Comparison of ENCODE assay signal across 1 cellular context in genomic region chr1:241532864-241533263, GRCh38.
TF ChIP-seq lines count a peak whose summit lies in the region.

No MANE protein-coding gene starts in this region.

TF ChIP-seq in GM23338, 12 proteins besides CTCF, POLR2A, EP300 and RAD21 (continued from another document):
- TF ChIP-seq, protein P1, sequence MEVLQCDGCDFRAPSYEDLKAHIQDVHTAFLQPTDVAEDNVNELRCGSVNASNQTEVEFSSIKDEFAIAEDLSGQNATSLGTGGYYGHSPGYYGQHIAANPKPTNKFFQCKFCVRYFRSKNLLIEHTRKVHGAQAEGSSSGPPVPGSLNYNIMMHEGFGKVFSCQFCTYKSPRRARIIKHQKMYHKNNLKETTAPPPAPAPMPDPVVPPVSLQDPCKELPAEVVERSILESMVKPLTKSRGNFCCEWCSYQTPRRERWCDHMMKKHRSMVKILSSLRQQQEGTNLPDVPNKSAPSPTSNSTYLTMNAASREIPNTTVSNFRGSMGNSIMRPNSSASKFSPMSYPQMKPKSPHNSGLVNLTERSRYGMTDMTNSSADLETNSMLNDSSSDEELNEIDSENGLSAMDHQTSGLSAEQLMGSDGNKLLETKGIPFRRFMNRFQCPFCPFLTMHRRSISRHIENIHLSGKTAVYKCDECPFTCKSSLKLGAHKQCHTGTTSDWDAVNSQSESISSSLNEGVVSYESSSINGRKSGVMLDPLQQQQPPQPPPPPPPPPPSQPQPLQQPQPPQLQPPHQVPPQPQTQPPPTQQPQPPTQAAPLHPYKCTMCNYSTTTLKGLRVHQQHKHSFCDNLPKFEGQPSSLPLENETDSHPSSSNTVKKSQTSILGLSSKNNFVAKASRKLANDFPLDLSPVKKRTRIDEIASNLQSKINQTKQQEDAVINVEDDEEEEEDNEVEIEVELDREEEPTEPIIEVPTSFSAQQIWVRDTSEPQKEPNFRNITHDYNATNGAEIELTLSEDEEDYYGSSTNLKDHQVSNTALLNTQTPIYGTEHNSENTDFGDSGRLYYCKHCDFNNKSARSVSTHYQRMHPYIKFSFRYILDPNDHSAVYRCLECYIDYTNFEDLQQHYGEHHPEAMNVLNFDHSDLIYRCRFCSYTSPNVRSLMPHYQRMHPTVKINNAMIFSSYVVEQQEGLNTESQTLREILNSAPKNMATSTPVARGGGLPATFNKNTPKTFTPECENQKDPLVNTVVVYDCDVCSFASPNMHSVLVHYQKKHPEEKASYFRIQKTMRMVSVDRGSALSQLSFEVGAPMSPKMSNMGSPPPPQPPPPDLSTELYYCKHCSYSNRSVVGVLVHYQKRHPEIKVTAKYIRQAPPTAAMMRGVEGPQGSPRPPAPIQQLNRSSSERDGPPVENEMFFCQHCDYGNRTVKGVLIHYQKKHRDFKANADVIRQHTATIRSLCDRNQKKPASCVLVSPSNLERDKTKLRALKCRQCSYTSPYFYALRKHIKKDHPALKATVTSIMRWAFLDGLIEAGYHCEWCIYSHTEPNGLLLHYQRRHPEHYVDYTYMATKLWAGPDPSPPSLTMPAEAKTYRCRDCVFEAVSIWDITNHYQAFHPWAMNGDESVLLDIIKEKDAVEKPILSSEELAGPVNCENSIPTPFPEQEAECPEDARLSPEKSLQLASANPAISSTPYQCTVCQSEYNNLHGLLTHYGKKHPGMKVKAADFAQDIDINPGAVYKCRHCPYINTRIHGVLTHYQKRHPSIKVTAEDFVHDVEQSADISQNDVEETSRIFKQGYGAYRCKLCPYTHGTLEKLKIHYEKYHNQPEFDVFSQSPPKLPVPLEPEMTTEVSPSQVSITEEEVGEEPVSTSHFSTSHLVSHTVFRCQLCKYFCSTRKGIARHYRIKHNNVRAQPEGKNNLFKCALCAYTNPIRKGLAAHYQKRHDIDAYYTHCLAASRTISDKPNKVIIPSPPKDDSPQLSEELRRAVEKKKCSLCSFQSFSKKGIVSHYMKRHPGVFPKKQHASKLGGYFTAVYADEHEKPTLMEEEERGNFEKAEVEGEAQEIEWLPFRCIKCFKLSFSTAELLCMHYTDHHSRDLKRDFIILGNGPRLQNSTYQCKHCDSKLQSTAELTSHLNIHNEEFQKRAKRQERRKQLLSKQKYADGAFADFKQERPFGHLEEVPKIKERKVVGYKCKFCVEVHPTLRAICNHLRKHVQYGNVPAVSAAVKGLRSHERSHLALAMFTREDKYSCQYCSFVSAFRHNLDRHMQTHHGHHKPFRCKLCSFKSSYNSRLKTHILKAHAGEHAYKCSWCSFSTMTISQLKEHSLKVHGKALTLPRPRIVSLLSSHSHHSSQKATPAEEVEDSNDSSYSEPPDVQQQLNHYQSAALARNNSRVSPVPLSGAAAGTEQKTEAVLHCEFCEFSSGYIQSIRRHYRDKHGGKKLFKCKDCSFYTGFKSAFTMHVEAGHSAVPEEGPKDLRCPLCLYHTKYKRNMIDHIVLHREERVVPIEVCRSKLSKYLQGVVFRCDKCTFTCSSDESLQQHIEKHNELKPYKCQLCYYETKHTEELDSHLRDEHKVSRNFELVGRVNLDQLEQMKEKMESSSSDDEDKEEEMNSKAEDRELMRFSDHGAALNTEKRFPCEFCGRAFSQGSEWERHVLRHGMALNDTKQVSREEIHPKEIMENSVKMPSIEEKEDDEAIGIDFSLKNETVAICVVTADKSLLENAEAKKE (CRISPR knock-in tag; IDR thresholded peaks at IDR 0.05): no peak
- no peak for TF ChIP-seq EZH2phosphoT487 (IDR thresholded peaks at IDR 0.05; ENCODE audit: unreplicated experiment)
